19 cellular contexts compared by ENCODE assay signal in the genomic region with DNA sequence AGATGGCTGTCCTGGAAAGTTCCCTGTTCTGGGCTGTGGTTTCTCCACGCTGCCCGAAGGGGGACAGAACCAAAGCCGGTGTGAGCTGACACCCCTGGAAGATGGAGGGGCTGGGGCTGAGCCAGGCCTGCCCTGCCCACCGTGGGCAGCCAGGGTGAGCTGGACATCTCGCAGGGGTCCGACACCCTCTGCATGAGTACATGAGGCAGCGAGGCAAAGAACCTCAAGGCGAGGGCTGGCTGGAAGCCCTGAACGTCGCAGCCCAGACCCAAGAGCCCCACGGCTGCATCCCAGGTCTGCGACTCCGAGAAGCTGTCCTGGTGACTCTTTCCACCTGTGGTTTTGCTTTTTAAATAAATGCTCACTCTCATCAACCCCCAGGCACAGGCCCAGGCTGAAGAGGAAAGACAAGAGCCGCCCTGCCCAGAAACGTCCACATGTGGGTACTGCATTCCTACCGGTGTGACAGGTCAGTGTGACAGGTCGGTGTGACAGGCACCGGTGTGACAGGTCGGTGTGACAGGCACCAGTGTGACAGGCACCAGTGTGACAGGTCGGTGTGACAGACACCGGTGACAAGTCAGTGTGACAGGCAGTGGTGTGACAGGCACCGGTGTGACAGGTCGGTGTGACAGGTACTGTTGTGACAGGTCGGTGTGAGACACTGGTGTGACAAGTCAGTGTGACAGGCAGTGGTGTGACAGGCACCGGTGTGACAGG.
"Had no signal": no experiment of that assay in that cellular context is flagged by ENCODE, and none has a peak within 500 bp of the region (broad histone marks: within the 10 kb centered on the region; RNA-seq: fewer than 3 reads in every experiment).

No MANE protein-coding gene starts in this region.

- DNase-seq: activated CD4-positive, alpha-beta memory T cell treated with anti-CD3 and anti-CD28 coated beads for 36 hours; activated CD4-positive, alpha-beta T cell treated with anti-CD3 and anti-CD28 coated beads for 4 hours; activated CD8-positive, alpha-beta memory T cell treated with anti-CD3 and anti-CD28 coated beads, Interleukin-2, amount 10 ng/mL, durations not matched to agents 7 days and 5 days; activated naive CD4-positive, alpha-beta T cell; activated naive CD8-positive, alpha-beta T cell treated with anti-CD3 and anti-CD28 coated beads for 36 hours; amniotic stem cell; caudate nucleus; effector memory CD8-positive, alpha-beta T cell; foreskin fibroblast; hippocampal formation; mammary epithelial cell; sigmoid colon; stimulated activated CD4-positive, alpha-beta T cell treated with anti-CD3 and anti-CD28 coated beads, Interleukin-4, amount 100 ng/mL, for 24 hours; stomach; testis had no signal

- H3K27ac ChIP-seq: stomach, testis, upper lobe of left lung had no signal

- FAIRE-seq: islet of Langerhans, TTC549 had no signal

- H3K9me3 ChIP-seq: sigmoid colon, stomach, testis, upper lobe of left lung had no signal

- ATAC-seq: activated CD8-positive, alpha-beta memory T cell treated with anti-CD3 and anti-CD28 coated beads, Interleukin-2, amount 10 ng/mL, durations not matched to agents 7 days and 5 days; effector memory CD8-positive, alpha-beta T cell; stimulated activated effector memory CD8-positive, alpha-beta T cell treated with anti-CD3 and anti-CD28 coated beads, Interleukin-12 subunit alpha, Interleukin-12 subunit beta, amount 100 ng/mL, for 72 hours had no signal

- H3K4me3 ChIP-seq: sigmoid colon, stomach, testis, upper lobe of left lung had no signal

- H3K27me3 ChIP-seq: sigmoid colon, stomach, testis, upper lobe of left lung had no signal
